In genomic region chr22:29154364-29155048, GRCh38 we compare ENCODE assay signal across 8 cellular contexts. TPM values are rescaled to one million over a fixed set of nuclear protein-coding genes. Genes with fewer than 3 reads are reported as not detected.
A peak's percentile ranks its signal among the peaks of the same experiment; 100 is the strongest.
DNase-seq lines count a peak whose midpoint lies in the region; ATAC-seq and TF ChIP-seq lines count a peak whose summit lies in the region.

No MANE protein-coding gene starts in this region.

- H3F3A ChIP-seq in SU-DHL-6 (ENCODE audit: insufficient read depth): no peaks in the 10 kb centered on the region

- no peak overlapping the region for H3K9ac ChIP-seq in SU-DHL-6 (ENCODE audit: low read length)

- intact Hi-C loops in heart left ventricle (cut with DNase I): loop anchor here in 9 of 10 donors (1.0 to 10.0 kb wide), 8 partner anchors 80 to 300 kb away; partner anchors contain the start of genes KREMEN1 (in 3 of the 9) and ZNRF3 (in 1 of the 9)
- intact Hi-C loops in prostate gland (cut with DNase I): loop anchor here (5.0 kb wide), 3 partner anchors 82 to 297 kb away; partner anchors contain the start of gene KREMEN1
- intact Hi-C loops in aorta (cut with DNase I): loop anchor here in 1 of 2 donors (10.0 kb wide), 1 partner anchor 300 kb away; no protein-coding TSS in a partner anchor

- no peaks in the 10 kb centered on the region for H3K9me3 Mint-ChIP-seq in activated naive CD8-positive, alpha-beta T cell treated with anti-CD3 and anti-CD28 coated beads, Interleukin-2, amount 50 U/mL, for 24 hours

- peak; percentile 62 for ATAC-seq in activated naive CD8-positive, alpha-beta T cell treated with anti-CD3 and anti-CD28 coated beads, Interleukin-2, amount 50 U/mL, for 24 hours
- ATAC-seq in heart left ventricle (peak; percentile 30 to 81 (median 79)), aorta (ENCODE audit: low FRiP score) (peak; percentile 82), GM19455 (IDR thresholded peaks at IDR 0.05; ENCODE audit: unreplicated experiment) (no peak)

- H3K9me3 ChIP-seq in SU-DHL-6 (ENCODE audit: insufficient read depth, low read length): no peaks in the 10 kb centered on the region
- no peaks in the 10 kb centered on the region for H3K9me3 ChIP-seq in heart left ventricle
- no peaks in the 10 kb centered on the region for H3K9me3 ChIP-seq in prostate gland
- H3K9me3 ChIP-seq in aorta (ENCODE audit: control insufficient read depth, low read length): no peaks in the 10 kb centered on the region

- H3K27ac Mint-ChIP-seq in activated naive CD8-positive, alpha-beta T cell treated with anti-CD3 and anti-CD28 coated beads, Interleukin-2, amount 50 U/mL, for 24 hours: no peak overlapping the region

- no peaks in the 10 kb centered on the region for H4K20me1 ChIP-seq in SU-DHL-6 (ENCODE audit: low read depth, low read length)

- DNase-seq in GM10266 (ENCODE audit: extremely low spot score) (peak; percentile 80), LoVo (ENCODE audit: low spot score) (peak; percentile 52), heart left ventricle (peak; percentile 76 to 92 (median 76)), prostate gland (ENCODE audit: low spot score) (peak; percentile 51), aorta (peak; percentile 84 to 94)
- peak; percentile 77 for DNase-seq in activated naive CD8-positive, alpha-beta T cell treated with anti-CD3 and anti-CD28 coated beads, Interleukin-2, amount 50 U/mL, for 24 hours

- H3K27me3 Mint-ChIP-seq in activated naive CD8-positive, alpha-beta T cell treated with anti-CD3 and anti-CD28 coated beads, Interleukin-2, amount 50 U/mL, for 24 hours: peaks cover 48% of the 10 kb centered on the region

- no peaks in the 10 kb centered on the region for H3K9me2 ChIP-seq in SU-DHL-6 (replicated peaks; ENCODE audit: insufficient read depth, low read length)

- H3K36me3 ChIP-seq in SU-DHL-6 (ENCODE audit: low read length) (no peaks in the 10 kb centered on the region), heart left ventricle (no peaks in the 10 kb centered on the region), prostate gland (no peaks in the 10 kb centered on the region), aorta (ENCODE audit: control insufficient read depth in 1 of 2, insufficient read depth in 2 of 2, low read length in 1 of 2) (no peaks in the 10 kb centered on the region)

- H3K4me1 ChIP-seq in heart left ventricle (peaks cover 0 to 49% (median 15%) of the 10 kb centered on the region in 12 donors), prostate gland (replicated peaks) (peaks cover 4% of the 10 kb centered on the region), aorta (ENCODE audit: control insufficient read depth in 1 of 2, insufficient read depth in 2 of 2, low read length in 2 of 2) (no peaks in the 10 kb centered on the region)

- TF ChIP-seq CTCF in GM10266 (IDR thresholded peaks at IDR 0.05; ENCODE audit: control insufficient read depth, insufficient read depth, low read depth, missing control alignments): peak; percentile 99
- TF ChIP-seq CTCF in SU-DHL-6 (IDR thresholded peaks at IDR 0.05; ENCODE audit: insufficient read depth, low read length, poor library complexity, severe bottlenecking): peak; percentile 97
- peak; percentile 84 to 98 (median 94) for TF ChIP-seq CTCF in heart left ventricle (IDR thresholded peaks at IDR 0.05)
- TF ChIP-seq CTCF in prostate gland (IDR thresholded peaks at IDR 0.05): peak; percentile 87 to 94 (median 93)

- H2AFZ ChIP-seq in SU-DHL-6 (ENCODE audit: low read depth, low read length, severe bottlenecking): no peak overlapping the region

- TF ChIP-seq POLR2A in heart left ventricle (IDR thresholded peaks at IDR 0.05) (no peak), prostate gland (IDR thresholded peaks at IDR 0.05) (no peak)

- H3K27ac ChIP-seq in SU-DHL-6 (ENCODE audit: low read depth, low read length) (no peak overlapping the region), heart left ventricle (peak overlapping the region in 1 of 12 donors; percentile 9), prostate gland (no peak overlapping the region), aorta (ENCODE audit: low read depth in 1 of 2, low read length in 2 of 2) (no peak overlapping the region)

- no peaks in the 10 kb centered on the region for H3K79me2 ChIP-seq in SU-DHL-6 (ENCODE audit: insufficient read depth, low read length)

- H3K27me3 ChIP-seq in SU-DHL-6 (ENCODE audit: low read length) (no peaks in the 10 kb centered on the region), heart left ventricle (no peaks in the 10 kb centered on the region), prostate gland (replicated peaks; ENCODE audit: insufficient read depth) (no peaks in the 10 kb centered on the region), aorta (ENCODE audit: control insufficient read depth in 1 of 2, insufficient read depth in 2 of 2, low read length in 1 of 2) (no peaks in the 10 kb centered on the region)

- H3K4me3 ChIP-seq in SU-DHL-6 (ENCODE audit: insufficient read depth, low read length, poor library complexity, severe bottlenecking) (no peak overlapping the region), heart left ventricle (peak overlapping the region in 9 of 12 donors; percentile 6 to 46 (median 24)), prostate gland (no peak overlapping the region), aorta (ENCODE audit: low read length in 2 of 2) (no peak overlapping the region)

- WGBS in heart left ventricle, 4 donors: 2 to 6% (median 5%) methylated on average over 18 to 21 of the region's 21 CpGs
- WGBS in prostate gland: 4% methylated on average over 21 of the region's 21 CpGs
- 2% methylated on average over 15 to 21 of the region's 21 CpGs for WGBS in aorta, 2 donors

- H3K36me3 Mint-ChIP-seq in activated naive CD8-positive, alpha-beta T cell treated with anti-CD3 and anti-CD28 coated beads, Interleukin-2, amount 50 U/mL, for 24 hours (ENCODE audit: low read depth): no peaks in the 10 kb centered on the region

- peaks cover 12% of the 10 kb centered on the region for H3K4me1 Mint-ChIP-seq in activated naive CD8-positive, alpha-beta T cell treated with anti-CD3 and anti-CD28 coated beads, Interleukin-2, amount 50 U/mL, for 24 hours

- H3K4me3 Mint-ChIP-seq in activated naive CD8-positive, alpha-beta T cell treated with anti-CD3 and anti-CD28 coated beads, Interleukin-2, amount 50 U/mL, for 24 hours: no peak overlapping the region

- no peak overlapping the region for H3K4me2 ChIP-seq in SU-DHL-6 (ENCODE audit: low read depth, low read length, poor library complexity, severe bottlenecking)

RNA-seq across cellular contexts. Expression of gene EMID1, which starts 51.2 kb away (rescaled TPM):
- total RNA-seq in heart left ventricle: 1 to 10 TPM in 2 of 9 donors, under 1 TPM in 6, not detected in 1; 0.16 to 1.5 (median 0.32) TPM
- under 1 TPM in 1 of 2 donors, not detected in 1; 0.43 TPM for polyA plus RNA-seq in heart left ventricle
- total RNA-seq in prostate gland: 10 to 100 TPM; 12.8 to 14.7 TPM
- 1 to 10 TPM; 1.2 to 7.0 TPM for total RNA-seq in aorta
- under 1 TPM; 0.13 to 0.69 TPM for polyA plus RNA-seq in aorta

Comparison
In these comparisons a context has a peak if more than half of its experiments do, and no peak if none do; other contexts are left out.
1. H3K4me3 ChIP-seq: peak in heart left ventricle (9 of 12); none in SU-DHL-6 (single experiment), prostate gland (0 of 2) and aorta (0 of 2).
2. Peak in every context shown above with its lines, with median percentiles within 50 percentile points of each other: DNase-seq and CTCF ChIP-seq.